In genomic region chr5:157823655-157824054, GRCh38 we compare ENCODE assay signal across 2 cellular contexts.
TF ChIP-seq lines count a peak whose summit lies in the region.

No MANE protein-coding gene starts in this region.

TF ChIP-seq in GM23338, 12 proteins besides CTCF, POLR2A, EP300 and RAD21:
- TF ChIP-seq ZNF114 (CRISPR knock-in tag; IDR thresholded peaks at IDR 0.05) (no peak), ZNF462 (CRISPR knock-in tag; IDR thresholded peaks at IDR 0.05) (no peak), CREB1 (CRISPR knock-in tag; IDR thresholded peaks at IDR 0.05; ENCODE audit: low read depth) (no peak), STAT1 (IDR thresholded peaks at IDR 0.05; ENCODE audit: unreplicated experiment) (no peak), ZNF331 (CRISPR knock-in tag; IDR thresholded peaks at IDR 0.05; ENCODE audit: low read depth) (no peak), NANOG (IDR thresholded peaks at IDR 0.05; ENCODE audit: borderline replicate concordance) (no peak), POLR2AphosphoS5 (IDR thresholded peaks at IDR 0.05; ENCODE audit: low read depth) (no peak), EZH2phosphoT487 (IDR thresholded peaks at IDR 0.05; ENCODE audit: unreplicated experiment) (no peak), REST (IDR thresholded peaks at IDR 0.05; ENCODE audit: unreplicated experiment) (no peak), JUNB (IDR thresholded peaks at IDR 0.05; ENCODE audit: unreplicated experiment) (no peak), EZH2 (IDR thresholded peaks at IDR 0.05; ENCODE audit: low read depth, unreplicated experiment) (no peak), ETS1 (IDR thresholded peaks at IDR 0.05) (no peak)
TF ChIP-seq in GM23338: peak in this region for 0.

TF ChIP-seq in IMR-90, 13 proteins besides CTCF, POLR2A, EP300 and RAD21:
- TF ChIP-seq MXI1 (IDR thresholded peaks at IDR 0.05; ENCODE audit: borderline replicate concordance, low read depth, low read length) (no peak), RCOR1 (IDR thresholded peaks at IDR 0.05; ENCODE audit: insufficient replicate concordance, low read length) (no peak), NFE2L2 (IDR thresholded peaks at IDR 0.05; ENCODE audit: low read depth, low read length) (no peak), SMC3 (IDR thresholded peaks at IDR 0.05; ENCODE audit: low read depth, low read length) (no peak), BHLHE40 (IDR thresholded peaks at IDR 0.05; ENCODE audit: low read depth, low read length) (no peak), MAZ (IDR thresholded peaks at IDR 0.05; ENCODE audit: borderline replicate concordance, low read depth, low read length) (no peak), FOS (IDR thresholded peaks at IDR 0.05; ENCODE audit: low read depth, low read length) (no peak), RFX5 (IDR thresholded peaks at IDR 0.05; ENCODE audit: low read depth, low read length) (no peak), CEBPB (IDR thresholded peaks at IDR 0.05; ENCODE audit: low read depth, low read length) (no peak)
